In genomic region chrX:19647159-19647558, GRCh38 we compare ENCODE assay signal across 21 cellular contexts.
"Had no signal": no experiment of that assay in that cellular context is flagged by ENCODE, and none has a peak within 500 bp of the region (broad histone marks: within the 10 kb centered on the region; RNA-seq: fewer than 3 reads in every experiment).

No MANE protein-coding gene starts in this region.

- FAIRE-seq: TTC549 had no signal

- DNase-seq: activated CD4-positive, alpha-beta T cell treated with anti-CD3 and anti-CD28 coated beads for 36 hours; activated CD4-positive, alpha-beta T cell treated with anti-CD3 and anti-CD28 coated beads, Interleukin-2, amount 50 U/mL, for 48 hours; amniotic stem cell; effector CD4-positive, alpha-beta T cell; esophagus squamous epithelium; mesenchymal stem cell; mucosa of descending colon; naive thymus-derived CD4-positive, alpha-beta T cell; nucleus accumbens; stimulated activated CD8-positive, alpha-beta memory T cell treated with anti-CD3 and anti-CD28 coated beads, Interleukin-4, amount 100 ng/mL, for 48 hours; stimulated activated naive CD4-positive, alpha-beta T cell treated with Interleukin-2 at 50 U/mL for 16 hours; transverse colon; uterus had no signal

- H3K4me3 ChIP-seq: coronary artery, esophagus squamous epithelium, mucosa of descending colon, transverse colon, uterus had no signal

- ATAC-seq: mucosa of descending colon; naive thymus-derived CD4-positive, alpha-beta T cell; WTC11 had no signal

- H3K4me3 Mint-ChIP-seq: activated CD4-positive, alpha-beta T cell treated with anti-CD3 and anti-CD28 coated beads for 36 hours; activated naive CD8-positive, alpha-beta T cell; activated T-helper 1 cell treated with anti-CD3 and anti-CD28 coated beads, Interleukin-12 subunit alpha, Interleukin-12 subunit beta, Interleukin-2, Interleukin-4 antibody, amounts not matched to agents 30 ng/mL and 10 ng/mL and 1 ng/mL, durations not matched to agents 14 hours and 24 hours and 36 hours; brain; naive thymus-derived CD4-positive, alpha-beta T cell; T-helper 2 cell treated with Interferon-gamma antibody and Interleukin-4, amounts not matched to agents 5 μg/mL and 100 μg/mL, for 36 hours; WTC11 had no signal

- H3K9me3 Mint-ChIP-seq: activated T-helper 1 cell treated with anti-CD3 and anti-CD28 coated beads, Interleukin-12 subunit alpha, Interleukin-12 subunit beta, Interleukin-2, Interleukin-4 antibody, amounts not matched to agents 30 ng/mL and 10 ng/mL and 1 ng/mL, durations not matched to agents 14 hours and 24 hours and 36 hours; central memory CD8-positive, alpha-beta T cell; T-helper 2 cell treated with Interferon-gamma antibody and Interleukin-4, amounts not matched to agents 5 μg/mL and 100 μg/mL, for 36 hours; WTC11 had no signal

- H3K27ac ChIP-seq: coronary artery, esophagus squamous epithelium, transverse colon, uterus had no signal

- H3K9me3 ChIP-seq: esophagus squamous epithelium, mucosa of descending colon, transverse colon, uterus had no signal

- H3K36me3 ChIP-seq: esophagus squamous epithelium, transverse colon, uterus had no signal

- H3K27me3 ChIP-seq: transverse colon, uterus had no signal

- H3K36me3 Mint-ChIP-seq: brain, WTC11 had no signal

- H3K27me3 Mint-ChIP-seq: activated CD4-positive, alpha-beta T cell treated with anti-CD3 and anti-CD28 coated beads for 36 hours; activated naive CD8-positive, alpha-beta T cell; brain; central memory CD8-positive, alpha-beta T cell; naive thymus-derived CD4-positive, alpha-beta T cell had no signal

- H3K4me1 ChIP-seq: esophagus squamous epithelium, transverse colon, uterus had no signal

- H3K27ac Mint-ChIP-seq: brain, WTC11 had no signal
